Comparison of ENCODE assay signal across 18 cellular contexts in genomic region chr14:99318091-99318958, GRCh38. TPM values are rescaled to one million over a fixed set of nuclear protein-coding genes. Genes with fewer than 3 reads are reported as not detected.
A peak's percentile ranks its signal among the peaks of the same experiment; 100 is the strongest.
DNase-seq lines count a peak whose midpoint lies in the region; ATAC-seq lines count a peak whose summit lies in the region.
"Had no signal": no experiment of that assay in that cellular context is flagged by ENCODE, and none has a peak within 500 bp of the region (broad histone marks: within the 10 kb centered on the region; RNA-seq: fewer than 3 reads in every experiment).

No MANE protein-coding gene starts in this region.

- H3K4me3 ChIP-seq in duodenal mucosa (ENCODE audit: low read depth in 1 of 2, low read length in 2 of 2) = no peak overlapping the region

- H3K9ac ChIP-seq in duodenal mucosa (ENCODE audit: low read depth in 1 of 2, low read length in 2 of 2) = peak overlapping the region in 1 of 2 donors; percentile 38
- H3K9ac ChIP-seq: SK-N-SH had no signal

- H3K27me3 ChIP-seq in duodenal mucosa (ENCODE audit: control insufficient read depth in 1 of 2, insufficient read depth in 2 of 2, low read length in 2 of 2) = no peaks in the 10 kb centered on the region

- H3K27ac Mint-ChIP-seq in activated naive CD4-positive, alpha-beta T cell treated with anti-CD3 and anti-CD28 coated beads, Interleukin-2, amount 10 ng/mL, durations not matched to agents 7 days and 5 days = peak overlapping the region; percentile 54
- H3K27ac Mint-ChIP-seq: type B pancreatic cell had no signal

- H3K4me3 Mint-ChIP-seq in activated naive CD4-positive, alpha-beta T cell treated with anti-CD3 and anti-CD28 coated beads, Interleukin-2, amount 10 ng/mL, durations not matched to agents 7 days and 5 days = no peak overlapping the region
- H3K4me3 Mint-ChIP-seq: type B pancreatic cell had no signal

- no peaks in the 10 kb centered on the region for H3K9me3 Mint-ChIP-seq in activated naive CD4-positive, alpha-beta T cell treated with anti-CD3 and anti-CD28 coated beads, Interleukin-2, amount 10 ng/mL, durations not matched to agents 7 days and 5 days
- H3K9me3 Mint-ChIP-seq: type B pancreatic cell had no signal

- H3K4me1 ChIP-seq in duodenal mucosa (ENCODE audit: control insufficient read depth in 1 of 2, insufficient read depth in 2 of 2, low read length in 2 of 2) = peaks cover 59 to 61% of the 10 kb centered on the region in 2 donors

- peak overlapping the region; percentile 7 for H3K27ac ChIP-seq in duodenal mucosa (ENCODE audit: low read depth, low read length)

- ATAC-seq in GM21825 (IDR thresholded peaks at IDR 0.05; ENCODE audit: unreplicated experiment) = no peak
- no peak for ATAC-seq in HG02852 (IDR thresholded peaks at IDR 0.05; ENCODE audit: unreplicated experiment)
- ATAC-seq: Panc1 had no signal

- CTCF ChIA-PET in activated naive CD4-positive, alpha-beta T cell treated with anti-CD3 and anti-CD28 coated beads, Interleukin-2, amount 10 ng/mL, durations not matched to agents 7 days and 5 days (lab: Charles Lee) = interaction anchor here (0.6 to 2.2 kb wide), 2 partner anchors 97 to 1611 kb away, joined by 3 to 28 read pairs; no protein-coding TSS in a partner anchor

- no peaks in the 10 kb centered on the region for H3K4me1 Mint-ChIP-seq in activated naive CD4-positive, alpha-beta T cell treated with anti-CD3 and anti-CD28 coated beads, Interleukin-2, amount 10 ng/mL, durations not matched to agents 7 days and 5 days

- no peak for DNase-seq in activated naive CD4-positive, alpha-beta T cell treated with anti-CD3 and anti-CD28 coated beads, Interleukin-2, amount 10 ng/mL, durations not matched to agents 7 days and 5 days
- DNase-seq in activated naive CD4-positive, alpha-beta T cell (lab: John Stamatoyannopoulos, UW) = no peak
- DNase-seq in mucosa of gallbladder (ENCODE audit: low spot score) = peak; percentile 30
- no peak for DNase-seq in effector CD8-positive, alpha-beta T cell (lab: John Stamatoyannopoulos, UW)
- DNase-seq in NCI-H748 (lab: John Stamatoyannopoulos, UW; ENCODE audit: unreplicated experiment) = no peak
- DNase-seq: activated effector memory CD4-positive, alpha-beta T cell treated with anti-CD3 and anti-CD28 coated beads, Interleukin-2, amount 50 U/mL, for 16 hours; glutamatergic neuron; NCI-H2171; NCI-H774; retina; SK-N-SH; stimulated activated naive CD4-positive, alpha-beta T cell treated with Interleukin-2 at 50 U/mL for 16 hours; T-helper 9 cell had no signal

- no peaks in the 10 kb centered on the region for H3K36me3 ChIP-seq in duodenal mucosa (ENCODE audit: control insufficient read depth in 1 of 2, insufficient read depth in 2 of 2, low read length in 2 of 2)

- no peaks in the 10 kb centered on the region for H3K9me3 ChIP-seq in duodenal mucosa (ENCODE audit: control insufficient read depth in 1 of 2, low read length in 2 of 2)
- H3K9me3 ChIP-seq: SK-N-SH had no signal

- H3K36me3 Mint-ChIP-seq in activated naive CD4-positive, alpha-beta T cell treated with anti-CD3 and anti-CD28 coated beads, Interleukin-2, amount 10 ng/mL, durations not matched to agents 7 days and 5 days = no peaks in the 10 kb centered on the region
- H3K36me3 Mint-ChIP-seq: type B pancreatic cell had no signal

- peaks cover 10% of the 10 kb centered on the region for H3K27me3 Mint-ChIP-seq in activated naive CD4-positive, alpha-beta T cell treated with anti-CD3 and anti-CD28 coated beads, Interleukin-2, amount 10 ng/mL, durations not matched to agents 7 days and 5 days

RNA-seq across cellular contexts. Expression of gene BCL11B, which starts 46.3 kb away (rescaled TPM):
- total RNA-seq in mucosa of gallbladder = 7.9 TPM
